Comparison of ENCODE assay signal across 8 cellular contexts in the genomic region with DNA sequence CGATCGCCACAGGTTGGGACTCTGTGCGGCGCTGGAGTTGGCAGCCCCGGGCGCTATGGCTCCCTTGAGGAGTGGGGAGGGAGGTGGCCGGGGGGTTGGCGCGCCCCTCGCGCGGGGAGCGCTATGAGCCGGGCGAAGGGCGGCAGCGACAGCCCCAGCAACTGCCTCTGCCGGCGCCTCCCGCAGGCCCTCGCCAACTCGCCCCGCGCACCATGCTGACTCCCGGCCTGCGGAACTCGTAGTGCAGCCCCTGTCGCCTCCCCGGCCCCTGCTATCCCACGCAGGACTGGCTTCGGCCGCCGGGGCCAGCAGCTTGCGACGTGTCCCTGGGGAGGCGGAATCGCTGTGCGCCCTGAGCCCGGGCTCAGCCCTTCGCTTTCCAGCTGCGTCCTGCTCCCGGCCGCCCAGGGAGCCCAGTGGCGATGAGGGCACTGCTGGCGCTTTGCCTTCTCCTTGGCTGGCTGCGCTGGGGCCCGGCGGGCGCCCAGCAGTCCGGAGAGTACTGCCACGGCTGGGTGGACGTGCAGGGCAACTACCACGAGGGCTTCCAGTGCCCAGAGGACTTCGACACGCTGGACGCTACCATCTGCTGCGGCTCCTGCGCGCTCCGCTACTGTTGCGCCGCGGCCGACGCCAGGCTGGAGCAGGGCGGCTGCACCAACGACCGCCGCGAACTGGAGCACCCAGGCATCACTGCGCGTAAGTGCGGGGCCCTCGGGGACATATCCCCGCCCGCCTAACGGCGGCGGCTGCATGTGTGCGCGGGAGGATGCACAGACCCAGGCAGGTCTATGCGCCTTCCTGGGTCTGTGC. TPM values are rescaled to one million over a fixed set of nuclear protein-coding genes. Genes with fewer than 3 reads are reported as not detected.
A peak's percentile ranks its signal among the peaks of the same experiment; 100 is the strongest.
DNase-seq lines count a peak whose midpoint lies in the region; ATAC-seq and TF ChIP-seq lines count a peak whose summit lies in the region.

No MANE protein-coding gene starts in this region.

- H3K4me1 ChIP-seq in subcutaneous abdominal adipose tissue (ENCODE audit: control insufficient read depth in 5 of 5, insufficient read depth in 5 of 5, low read length in 5 of 5): peaks cover 0 to 32% (median 24%) of the 10 kb centered on the region in 5 donors

- H3K4me3 ChIP-seq in GM06990 (replicated peaks; ENCODE audit: low read depth, low read length) (peak overlapping the region; percentile 65), brain microvascular endothelial cell (ENCODE audit: low read depth, low read length) (peak overlapping the region; percentile 47), subcutaneous abdominal adipose tissue (ENCODE audit: low read depth in 1 of 5, low read length in 5 of 5) (peak overlapping the region in 4 of 5 donors; percentile 59 to 73 (median 68))

- H3K27me3 ChIP-seq in GM06990 (replicated peaks; ENCODE audit: control insufficient read depth, insufficient read depth, low read length) (no peaks in the 10 kb centered on the region), brain microvascular endothelial cell (replicated peaks) (peaks cover 3% of the 10 kb centered on the region), subcutaneous abdominal adipose tissue (ENCODE audit: control insufficient read depth in 5 of 5, insufficient read depth in 4 of 5, low read length in 5 of 5) (peaks cover 20 to 43% (median 27%) of the 10 kb centered on the region in 5 donors)

- H3K27ac ChIP-seq in brain microvascular endothelial cell (no peak overlapping the region), subcutaneous abdominal adipose tissue (ENCODE audit: low read depth, low read length) (no peak overlapping the region)

- ATAC-seq in GM21619 (IDR thresholded peaks at IDR 0.05; ENCODE audit: unreplicated experiment) (peak; percentile 31), left lobe of liver (peak; percentile 35), GM21360 (IDR thresholded peaks at IDR 0.05; ENCODE audit: unreplicated experiment) (no peak)

- in situ Hi-C loops in brain microvascular endothelial cell (cut with HindIII; ENCODE audit: low pct_ligation_motif_present, low sequenced_read_pairs): no loop called here

- no peak for TF ChIP-seq CTCF in GM06990 (IDR thresholded peaks at IDR 0.05; ENCODE audit: insufficient read depth, low read length, poor library complexity, severe bottlenecking)
- no peak for TF ChIP-seq CTCF in brain microvascular endothelial cell (IDR thresholded peaks at IDR 0.05; ENCODE audit: low read depth, low read length, missing control alignments)

- H3K9ac ChIP-seq in subcutaneous abdominal adipose tissue (ENCODE audit: low read length in 5 of 5): peak overlapping the region in 1 of 5 donors; percentile 43

- DNase-seq in GM06990 (ENCODE audit: extremely low read depth, insufficient read length): peak; percentile 69
- peak; percentile 32 for DNase-seq in M059J (ENCODE audit: low read depth)
- DNase-seq in brain microvascular endothelial cell: no peak
- DNase-seq in left lobe of liver (ENCODE audit: low spot score): no peak
- no peak for DNase-seq in SHP77 treated with DMSO at 0.1 percent for 48 hours (lab: John Stamatoyannopoulos, UW)

- no peaks in the 10 kb centered on the region for H3K9me3 ChIP-seq in subcutaneous abdominal adipose tissue (ENCODE audit: control insufficient read depth in 5 of 5, low read length in 5 of 5)

- H3K36me3 ChIP-seq in GM06990 (ENCODE audit: control insufficient read depth, insufficient read depth, low read length): no peaks in the 10 kb centered on the region
- no peaks in the 10 kb centered on the region for H3K36me3 ChIP-seq in brain microvascular endothelial cell (replicated peaks)
- no peaks in the 10 kb centered on the region for H3K36me3 ChIP-seq in subcutaneous abdominal adipose tissue (ENCODE audit: control insufficient read depth in 5 of 5, insufficient read depth in 5 of 5, low read length in 5 of 5)

RNA-seq across cellular contexts. Expression of a gene that starts 0.6 kb away (rescaled TPM):
- 0.20 and 1.1 TPM in 2 replicates for total RNA-seq in M059J (2014; rRNA removed; shearing (Covaris generic))
- 0.28 TPM for total RNA-seq in left lobe of liver

Comparison
In these comparisons a context has a peak if more than half of its experiments do, and no peak if none do; other contexts are left out.
1. DNase-seq: peak in GM06990 (single experiment) and M059J (single experiment); none in brain microvascular endothelial cell (single experiment), left lobe of liver (single experiment) and SHP77 treated with DMSO at 0.1 percent for 48 hours (single experiment).
2. Peak in every context shown above with its lines, with median percentiles within 50 percentile points of each other: H3K4me3 ChIP-seq.